ENCODE assay signal across 9 cellular contexts in genomic region chr12:57896139-57896436, GRCh38. TPM values are rescaled to one million over a fixed set of nuclear protein-coding genes. Genes with fewer than 3 reads are reported as not detected.
DNase-seq lines count a peak whose midpoint lies in the region; ATAC-seq and TF ChIP-seq lines count a peak whose summit lies in the region.
"Had no signal": no experiment of that assay in that cellular context is flagged by ENCODE, and none has a peak within 500 bp of the region (broad histone marks: within the 10 kb centered on the region; RNA-seq: fewer than 3 reads in every experiment).

No MANE protein-coding gene starts in this region.

- no peak overlapping the region for H3K9ac ChIP-seq in BLaER1

- H3K4me1 ChIP-seq in BLaER1: peaks cover 20% of the 10 kb centered on the region
- peaks cover 55 to 59% of the 10 kb centered on the region in 2 donors for H3K4me1 ChIP-seq in muscle layer of duodenum (ENCODE audit: control insufficient read depth in 1 of 2, insufficient read depth in 2 of 2, low read length in 2 of 2)

- intact Hi-C loops in dorsolateral prefrontal cortex (cut with DNase I): loop anchor here (1.0 to 5.0 kb wide), 3 partner anchors 50 to 114 kb away; partner anchors contain the start of genes CTDSP2 (in 1 of the 2) and TSFM (in 1 of the 2)

- peaks cover 74% of the 10 kb centered on the region for H3K27me3 ChIP-seq in BLaER1
- H3K27me3 ChIP-seq in dorsolateral prefrontal cortex: no peaks in the 10 kb centered on the region
- no peaks in the 10 kb centered on the region for H3K27me3 ChIP-seq in muscle layer of duodenum (ENCODE audit: low read depth, low read length)

- H3K36me3 ChIP-seq in BLaER1 (no peaks in the 10 kb centered on the region), muscle layer of duodenum (ENCODE audit: control insufficient read depth in 1 of 2, insufficient read depth in 2 of 2, low read length in 2 of 2) (peaks cover 0 to 6% of the 10 kb centered on the region in 2 donors)

- no peak overlapping the region for H3K27ac ChIP-seq in BLaER1
- peak overlapping the region; percentile 83 to 100 (median 99) for H3K27ac ChIP-seq in dorsolateral prefrontal cortex
- peak overlapping the region; percentile 97 for H3K27ac ChIP-seq in muscle layer of duodenum (ENCODE audit: low read length)
- H3K27ac ChIP-seq: epithelial cell of prostate had no signal

- H3K9me3 ChIP-seq in BLaER1: no peaks in the 10 kb centered on the region
- H3K9me3 ChIP-seq in muscle layer of duodenum (ENCODE audit: control insufficient read depth in 1 of 2, low read length in 2 of 2): no peaks in the 10 kb centered on the region

- H3K4me2 ChIP-seq in BLaER1: peak overlapping the region; percentile 71

- ATAC-seq in GM21723 (IDR thresholded peaks at IDR 0.05; ENCODE audit: unreplicated experiment): no peak

- peaks cover 38% of the 10 kb centered on the region for H4K20me1 ChIP-seq in BLaER1

- DNase-seq in NCI-H1694 treated with DMSO at 0.1 percent for 48 hours (lab: John Stamatoyannopoulos, UW): peak; percentile 35
- DNase-seq in dorsolateral prefrontal cortex: no peak
- no peak for DNase-seq in inferior parietal cortex (ENCODE audit: extremely low spot score)
- DNase-seq in NCI-H774 (lab: John Stamatoyannopoulos, UW): no peak
- no peak for DNase-seq in NCI-H446 treated with DMSO at 0.1 percent for 48 hours (lab: John Stamatoyannopoulos, UW)

- peak in 14 of 56 donors; percentile 6 to 31 (median 16) for TF ChIP-seq CTCF in dorsolateral prefrontal cortex (IDR thresholded peaks at IDR 0.05 in 54 of 56, conservative IDR thresholded peaks at IDR 0.05 in 2 of 56; ENCODE audit: low read depth in 1 of 56, partially characterized antibody in 56 of 56)

- H3K4me3 ChIP-seq in BLaER1: peak overlapping the region; percentile 55
- H3K4me3 ChIP-seq in dorsolateral prefrontal cortex: peak overlapping the region; percentile 45 to 89 (median 72)
- H3K4me3 ChIP-seq in muscle layer of duodenum (ENCODE audit: low read depth in 1 of 2, low read length in 2 of 2): peak overlapping the region; percentile 33 to 60

RNA-seq across cellular contexts. Expression of gene ATP23, which starts 45.3 kb away (rescaled TPM):
- total RNA-seq in dorsolateral prefrontal cortex: 10 to 100 TPM in 4 of 120 experiments, 1 to 10 TPM in 116; 2.6 to 12.1 (median 5.8) TPM

RNA-seq across cellular contexts. Expression of gene CTDSP2, which starts 49.6 kb away (rescaled TPM):
- total RNA-seq in dorsolateral prefrontal cortex: 100 to 1,000 TPM in 102 of 120 experiments, 10 to 100 TPM in 18; 77.9 to 209 (median 117) TPM
